8 cellular contexts compared by ENCODE assay signal in genomic region chr20:9617062-9617461, GRCh38.
DNase-seq lines count a peak whose midpoint lies in the region; ATAC-seq and TF ChIP-seq lines count a peak whose summit lies in the region.

No MANE protein-coding gene starts in this region.

- intact Hi-C loops in body of pancreas (cut with DNase I): loop anchor here (5.0 kb wide), 1 partner anchor 295 kb away; no protein-coding TSS in a partner anchor

- H3K4me1 ChIP-seq in body of pancreas: peaks cover 11% of the 10 kb centered on the region

- H3K4me3 ChIP-seq in body of pancreas: no peak overlapping the region

- H3K4me1 Mint-ChIP-seq in T-helper 2 cell treated with Interferon-gamma antibody and Interleukin-4, amounts not matched to agents 5 μg/mL and 100 μg/mL, for 36 hours (ENCODE audit: low read depth): no peaks in the 10 kb centered on the region

- H3K27ac ChIP-seq in body of pancreas: no peak overlapping the region

- H3K27me3 ChIP-seq in body of pancreas: no peaks in the 10 kb centered on the region

- no peaks in the 10 kb centered on the region for H3K27me3 Mint-ChIP-seq in T-helper 2 cell treated with Interferon-gamma antibody and Interleukin-4, amounts not matched to agents 5 μg/mL and 100 μg/mL, for 36 hours (ENCODE audit: low read depth)

- no peaks in the 10 kb centered on the region for H3K36me3 ChIP-seq in body of pancreas (replicated peaks in 1 of 2; ENCODE audit: insufficient read depth in 1 of 2, low read depth in 2 of 2)

- WGBS in body of pancreas, 2 donors: 1 to 4% methylated on average over 9 of the region's 9 CpGs

- TF ChIP-seq POLR2A in body of pancreas (IDR thresholded peaks at IDR 0.05): no peak

- no peak overlapping the region for H3K4me3 Mint-ChIP-seq in T-helper 2 cell treated with Interferon-gamma antibody and Interleukin-4, amounts not matched to agents 5 μg/mL and 100 μg/mL, for 36 hours

- DNase-seq in DMS153 treated with DMSO at 0.1 percent for 48 hours (lab: John Stamatoyannopoulos, UW; ENCODE audit: unreplicated experiment): peak; percentile 76
- peak; percentile 42 for DNase-seq in NCI-H2081 treated with DMSO at 0.1 percent for 48 hours (lab: John Stamatoyannopoulos, UW)
- DNase-seq in T-helper 2 cell treated with Interferon-gamma antibody and Interleukin-4, amounts not matched to agents 5 μg/mL and 100 μg/mL, for 36 hours (ENCODE audit: low spot score): peak; percentile 16
- DNase-seq in body of pancreas: peak; percentile 74 to 82 (median 79)
- peak; percentile 63 for DNase-seq in iris pigment epithelial cell (ENCODE audit: low read depth)
- DNase-seq in stimulated activated CD4-positive, alpha-beta T cell treated with anti-CD3 and anti-CD28 coated beads, Interleukin-1b, Interleukin-23, amount 100 ng/mL, for 24 hours (ENCODE audit: low read depth in 4 of 4, low spot score in 1 of 4): peak; percentile 7 to 21 (median 20)

- no peak overlapping the region for H3K27ac Mint-ChIP-seq in T-helper 2 cell treated with Interferon-gamma antibody and Interleukin-4, amounts not matched to agents 5 μg/mL and 100 μg/mL, for 36 hours

- TF ChIP-seq CTCF in body of pancreas (IDR thresholded peaks at IDR 0.05): peak; percentile 71 to 92 (median 84)

- ATAC-seq in HG02571 (IDR thresholded peaks at IDR 0.05; ENCODE audit: unreplicated experiment) (peak; percentile 56), body of pancreas (peak; percentile 73), HG03039 (IDR thresholded peaks at IDR 0.05; ENCODE audit: unreplicated experiment) (no peak)

- no peaks in the 10 kb centered on the region for H3K36me3 Mint-ChIP-seq in T-helper 2 cell treated with Interferon-gamma antibody and Interleukin-4, amounts not matched to agents 5 μg/mL and 100 μg/mL, for 36 hours (ENCODE audit: low read depth)

- no peaks in the 10 kb centered on the region for H3K9me3 ChIP-seq in body of pancreas

- no peaks in the 10 kb centered on the region for H3K9me3 Mint-ChIP-seq in T-helper 2 cell treated with Interferon-gamma antibody and Interleukin-4, amounts not matched to agents 5 μg/mL and 100 μg/mL, for 36 hours

Comparison
In these comparisons a context has a peak if more than half of its experiments do, and no peak if none do; other contexts are left out.
1. DNase-seq: peak in every context shown above with its lines; median percentile 79 in body of pancreas; 76 in DMS153 treated with DMSO at 0.1 percent for 48 hours; 63 in iris pigment epithelial cell; 42 in NCI-H2081 treated with DMSO at 0.1 percent for 48 hours; 20 in stimulated activated CD4-positive, alpha-beta T cell treated with anti-CD3 and anti-CD28 coated beads, Interleukin-1b, Interleukin-23, amount 100 ng/mL, for 24 hours; 16 in T-helper 2 cell treated with Interferon-gamma antibody and Interleukin-4, amounts not matched to agents 5 μg/mL and 100 μg/mL, for 36 hours.